ENCODE assay signal across 14 cellular contexts in the genomic region with DNA sequence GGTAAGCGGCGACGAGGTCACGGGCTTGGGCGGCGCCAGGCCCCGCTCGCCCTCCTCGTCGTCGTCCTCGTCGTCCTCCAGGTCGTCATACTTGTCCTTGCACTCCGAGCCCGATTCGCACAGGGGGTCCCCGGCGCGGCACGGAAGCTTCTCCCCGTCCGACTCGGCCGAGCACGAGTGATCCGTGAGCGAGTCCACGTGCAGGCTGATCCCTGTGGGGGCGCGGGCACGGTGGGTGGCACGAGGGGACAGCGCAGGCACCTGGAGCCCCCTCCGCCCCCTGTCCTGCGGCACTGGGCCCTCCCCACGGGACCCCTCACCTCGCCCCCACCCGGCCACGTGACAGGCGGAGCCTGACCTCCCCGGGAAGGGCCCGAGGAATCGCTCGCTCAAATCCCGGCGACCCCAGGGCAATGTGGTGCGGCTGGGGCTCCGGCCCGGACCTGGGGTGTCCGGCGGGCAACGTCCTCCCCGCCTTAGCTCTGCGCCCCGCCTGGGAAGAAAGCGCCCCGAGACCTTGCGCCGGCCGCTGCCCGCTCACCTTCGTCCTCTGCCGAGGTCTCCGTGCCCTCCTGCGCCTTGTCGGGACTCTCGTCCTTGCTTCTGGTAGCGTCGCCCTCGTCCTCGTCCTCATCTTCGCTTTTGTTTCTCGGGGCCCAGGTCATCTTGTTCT. TPM values are rescaled to one million over a fixed set of nuclear protein-coding genes. Genes with fewer than 3 reads are reported as not detected.
DNase-seq lines count a peak whose midpoint lies in the region; ATAC-seq and TF ChIP-seq lines count a peak whose summit lies in the region.
"Had no signal": no experiment of that assay in that cellular context is flagged by ENCODE, and none has a peak within 500 bp of the region (broad histone marks: within the 10 kb centered on the region; RNA-seq: fewer than 3 reads in every experiment).

No MANE protein-coding gene starts in this region.

- H3K9me3 ChIP-seq in GM23248 (ENCODE audit: low read depth) = no peaks in the 10 kb centered on the region
- H3K9me3 ChIP-seq in neuron (ENCODE audit: low read length) = peaks cover 20% of the 10 kb centered on the region
- H3K9me3 ChIP-seq in A673 (ENCODE audit: low read depth, low read length, poor library complexity, severe bottlenecking) = peaks cover 29% of the 10 kb centered on the region
- H3K9me3 ChIP-seq: gastrocnemius medialis had no signal

- H3K27ac ChIP-seq in GM23248 (peak overlapping the region; percentile 84), foreskin keratinocyte (peak overlapping the region; percentile 95), A673 (ENCODE audit: low read depth, low read length, poor library complexity, severe bottlenecking) (no peak overlapping the region)
- H3K27ac ChIP-seq: gastrocnemius medialis had no signal

- peaks cover 13% of the 10 kb centered on the region for H3F3A ChIP-seq in GM23248 (ENCODE audit: insufficient read depth)

- H3K9ac ChIP-seq in GM23248 = peak overlapping the region; percentile 92

- intact Hi-C loops in A673 (cut with micrococcal nuclease; ENCODE audit: unreplicated experiment) = no loop called here

- no TSS peak for BruUV-seq in A673 (replicated peaks; lab: Mats Ljungman, UMichigan)

- H3K36me3 Mint-ChIP-seq in activated CD8-positive, alpha-beta T cell treated with anti-CD3 and anti-CD28 coated beads, Interleukin-2, amount 10 ng/mL, durations not matched to agents 7 days and 5 days (ENCODE audit: low read depth) = peaks cover 13% of the 10 kb centered on the region
- H3K36me3 Mint-ChIP-seq: CD8-positive, alpha-beta T cell; T-cell had no signal

- no peaks in the 10 kb centered on the region for H3K9me2 ChIP-seq in GM23248 (ENCODE audit: insufficient read depth)

- H3K36me3 ChIP-seq in GM23248 (ENCODE audit: low read depth) (peaks cover 8% of the 10 kb centered on the region; the same call in 1 of the 2 replicates), neuron (ENCODE audit: insufficient read depth, low read length) (peaks cover 55% of the 10 kb centered on the region), A673 (ENCODE audit: insufficient read depth, low read length, poor library complexity, severe bottlenecking) (no peaks in the 10 kb centered on the region)
- H3K36me3 ChIP-seq: gastrocnemius medialis had no signal

- no peak overlapping the region for H2AFZ ChIP-seq in GM23248
- H2AFZ ChIP-seq in neuron (ENCODE audit: low read depth, low read length) = no peak overlapping the region

- H3K4me3 Mint-ChIP-seq in activated CD8-positive, alpha-beta T cell treated with anti-CD3 and anti-CD28 coated beads, Interleukin-2, amount 10 ng/mL, durations not matched to agents 7 days and 5 days = peak overlapping the region; percentile 58
- H3K4me3 Mint-ChIP-seq: CD8-positive, alpha-beta T cell; T-cell had no signal

- ATAC-seq in activated CD8-positive, alpha-beta T cell treated with anti-CD3 and anti-CD28 coated beads, Interleukin-2, amount 10 ng/mL, durations not matched to agents 7 days and 5 days = no peak
- ATAC-seq in foreskin keratinocyte (no peak), HG03520 (IDR thresholded peaks at IDR 0.05; ENCODE audit: unreplicated experiment) (no peak)
- ATAC-seq: CD8-positive, alpha-beta T cell; gastrocnemius medialis; T-cell had no signal

- peak overlapping the region; percentile 99 for H3K4me3 ChIP-seq in GM23248
- peak overlapping the region; percentile 61 for H3K4me3 ChIP-seq in neuron (ENCODE audit: low read length)
- H3K4me3 ChIP-seq in A673 (ENCODE audit: low read depth, low read length, poor library complexity, severe bottlenecking) = no peak overlapping the region

- POLR2A ChIA-PET in activated CD8-positive, alpha-beta T cell treated with anti-CD3 and anti-CD28 coated beads, Interleukin-2, amount 10 ng/mL, durations not matched to agents 7 days and 5 days (lab: Charles Lee) = interaction anchor here (0.6 kb wide), 1 partner anchor 9 kb away, joined by 3 read pairs; no protein-coding TSS in a partner anchor
- POLR2A ChIA-PET in A673 (lab: Charles Lee; ENCODE audit: low non-redundant PET) = no interaction called here

- WGBS in GM23248 (ENCODE audit: low coverage in 1 of 2, low lambda C conversion rate in 2 of 2, missing lambda C conversion rate in 2 of 2), 2 experiments = 0 to 1% methylated on average over 24 to 42 of the region's 74 CpGs

- H3K27me3 ChIP-seq in GM23248 (replicated peaks; ENCODE audit: insufficient read depth) (no peaks in the 10 kb centered on the region), foreskin keratinocyte (no peaks in the 10 kb centered on the region), neuron (ENCODE audit: insufficient read depth, low read length) (no peaks in the 10 kb centered on the region), A673 (replicated peaks; ENCODE audit: insufficient read depth, low read depth, low read length, poor library complexity) (peaks cover under 1% of the 10 kb centered on the region)

- peaks cover 60% of the 10 kb centered on the region for H3K27me3 Mint-ChIP-seq in activated CD8-positive, alpha-beta T cell treated with anti-CD3 and anti-CD28 coated beads, Interleukin-2, amount 10 ng/mL, durations not matched to agents 7 days and 5 days (ENCODE audit: low read depth)

- H3K4me1 Mint-ChIP-seq in activated CD8-positive, alpha-beta T cell treated with anti-CD3 and anti-CD28 coated beads, Interleukin-2, amount 10 ng/mL, durations not matched to agents 7 days and 5 days (ENCODE audit: low read depth) = no peaks in the 10 kb centered on the region

- CTCF ChIA-PET in activated CD8-positive, alpha-beta T cell treated with anti-CD3 and anti-CD28 coated beads, Interleukin-2, amount 10 ng/mL, durations not matched to agents 7 days and 5 days (lab: Charles Lee) = no interaction called here
- CTCF ChIA-PET in A673 (lab: Charles Lee) = no interaction called here

- peaks cover 85% of the 10 kb centered on the region for H3K79me2 ChIP-seq in GM23248 (ENCODE audit: insufficient read depth)

- in situ Hi-C loops in GM23248 (cut with MboI) = loop anchor here (5.0 to 25.0 kb wide), 2 partner anchors 853 to 987 kb away; no protein-coding TSS in a partner anchor

- peak overlapping the region; percentile 97 for H3K4me2 ChIP-seq in GM23248 (ENCODE audit: unreplicated experiment)

- peak; percentile 65 for DNase-seq in GM23248
- DNase-seq in activated CD8-positive, alpha-beta T cell treated with anti-CD3 and anti-CD28 coated beads, Interleukin-2, amount 10 ng/mL, durations not matched to agents 7 days and 5 days = no peak
- peak in 1 of 2 donors; percentile 49 for DNase-seq in foreskin keratinocyte
- no peak for DNase-seq in A673 (ENCODE audit: low spot score)
- no peak for DNase-seq in EL
- DNase-seq: activated CD4-positive, alpha-beta T cell treated with anti-CD3 and anti-CD28 coated beads, Interleukin-2, amount 50 U/mL, for 4 hours; gastrocnemius medialis; NCI-H226; stimulated activated CD4-positive, alpha-beta T cell treated with anti-CD3 and anti-CD28 coated beads, Interleukin-4, amount 100 ng/mL, for 24 hours; T-cell had no signal

- no peak for TF ChIP-seq CTCF in foreskin keratinocyte (conservative IDR thresholded peaks at IDR 0.05)
- no peak for TF ChIP-seq CTCF in A673 (conservative IDR thresholded peaks at IDR 0.05; ENCODE audit: low read depth, low read length)

- no peaks in the 10 kb centered on the region for H4K20me1 ChIP-seq in GM23248 (ENCODE audit: insufficient read depth)

- peaks cover 10% of the 10 kb centered on the region for H3K9me3 Mint-ChIP-seq in activated CD8-positive, alpha-beta T cell treated with anti-CD3 and anti-CD28 coated beads, Interleukin-2, amount 10 ng/mL, durations not matched to agents 7 days and 5 days (ENCODE audit: insufficient read depth)
- H3K9me3 Mint-ChIP-seq: CD8-positive, alpha-beta T cell; T-cell had no signal

- H3K4me1 ChIP-seq in GM23248 (ENCODE audit: insufficient read depth) (peaks cover 31% of the 10 kb centered on the region), foreskin keratinocyte (peaks cover 27% of the 10 kb centered on the region), neuron (ENCODE audit: insufficient read depth, low read length) (peaks cover 37% of the 10 kb centered on the region), A673 (ENCODE audit: insufficient read depth, low read length, poor library complexity, severe bottlenecking) (no peaks in the 10 kb centered on the region)
- H3K4me1 ChIP-seq: gastrocnemius medialis had no signal

- peak overlapping the region; percentile 82 for H3K27ac Mint-ChIP-seq in activated CD8-positive, alpha-beta T cell treated with anti-CD3 and anti-CD28 coated beads, Interleukin-2, amount 10 ng/mL, durations not matched to agents 7 days and 5 days
- H3K27ac Mint-ChIP-seq: CD8-positive, alpha-beta T cell; T-cell had no signal

RNA-seq across cellular contexts. Expression of a gene that starts 2.5 kb away (rescaled TPM):
- total RNA-seq in GM23248 (2014; rRNA removed; shearing (Covaris generic)) = 30.6 and 38.1 TPM in 2 replicates
- polyA plus RNA-seq in GM23248 (2016; fragmentation: Nextera tagmentation; extraction: Ambion mirVana) (6.1 TPM in 2 replicates), foreskin keratinocyte (10.9 and 12.7 TPM in 2 replicates)
- not detected for total RNA-seq in activated CD8-positive, alpha-beta T cell treated with anti-CD3 and anti-CD28 coated beads, Interleukin-2, amount 10 ng/mL, durations not matched to agents 7 days and 5 days
- total RNA-seq in foreskin keratinocyte (18.2 and 19.5 TPM in 2 replicates), A673 (2021) (not detected in 2 replicates)
- total RNA-seq: CD8-positive, alpha-beta T cell; mononuclear cell had no signal

Comparison
In these comparisons a context has a peak if more than half of its experiments do, and no peak if none do; other contexts are left out.
1. RNA of a gene that starts 2.5 kb away (total RNA-seq): 30.6 to 38.1 TPM in GM23248 and 18.2 to 19.5 TPM in foreskin keratinocyte; not detected in activated CD8-positive, alpha-beta T cell treated with anti-CD3 and anti-CD28 coated beads, Interleukin-2, amount 10 ng/mL, durations not matched to agents 7 days and 5 days and not detected in A673; every median in the first group is over 10 times any median in the second.